18 cellular contexts compared by ENCODE assay signal in genomic region chr4:181752516-181752915, GRCh38.
DNase-seq lines count a peak whose midpoint lies in the region; ATAC-seq and TF ChIP-seq lines count a peak whose summit lies in the region.
"Had no signal": no experiment of that assay in that cellular context is flagged by ENCODE, and none has a peak within 500 bp of the region (broad histone marks: within the 10 kb centered on the region; RNA-seq: fewer than 3 reads in every experiment).

No MANE protein-coding gene starts in this region.

- no peaks in the 10 kb centered on the region for H3K9me3 Mint-ChIP-seq in progenitor cell of endocrine pancreas (ENCODE audit: low read depth)

- H4K20me1 ChIP-seq in KMS-11 (ENCODE audit: insufficient read depth): no peaks in the 10 kb centered on the region
- H4K20me1 ChIP-seq: BLaER1 treated with 17β-estradiol and CSF1 and Interleukin-3, amounts not matched to agents 10 nM and 100 nM had no signal

- H3K4me3 ChIP-seq in KMS-11 (IDR thresholded peaks at IDR 0.05; ENCODE audit: insufficient read depth, low read depth, low read length): no peak overlapping the region
- peak overlapping the region; percentile 16 for H3K4me3 ChIP-seq in adipocyte (ENCODE audit: low read length)
- H3K4me3 ChIP-seq in breast epithelium: no peak overlapping the region
- H3K4me3 ChIP-seq: BLaER1 treated with 17β-estradiol and CSF1 and Interleukin-3, amounts not matched to agents 10 nM and 100 nM; GM12878; SJCRH30 had no signal

- peak overlapping the region; percentile 4; the same call in 1 of the 2 replicates for H2AFZ ChIP-seq in KMS-11 (ENCODE audit: low read depth)

- no peak overlapping the region; the same call in 1 of the 2 replicates for H3K4me2 ChIP-seq in KMS-11
- H3K4me2 ChIP-seq: BLaER1 treated with 17β-estradiol and CSF1 and Interleukin-3, amounts not matched to agents 10 nM and 100 nM had no signal

- no peak for DNase-seq in adipocyte (ENCODE audit: low read depth)
- DNase-seq in fibroblast of peridontal ligament (ENCODE audit: extremely low read depth): peak; percentile 16
- DNase-seq in progenitor cell of endocrine pancreas (ENCODE audit: low spot score, unreplicated experiment): no peak
- no peak for DNase-seq in activated naive CD4-positive, alpha-beta T cell (lab: John Stamatoyannopoulos, UW)
- DNase-seq in breast epithelium (ENCODE audit: low spot score in 2 of 2): no peak
- no peak for DNase-seq in DMS53 treated with DMSO at 0.1 percent for 48 hours (lab: John Stamatoyannopoulos, UW; ENCODE audit: unreplicated experiment)
- DNase-seq: CD8-positive, alpha-beta memory T cell; GDM1; NCI-H1105; NCI-H1694 treated with DMSO at 0.1 percent for 48 hours; NCI-H2107; NCI-H2227 treated with DMSO at 0.1 percent for 48 hours; NCI-H524 treated with DMSO at 0.1 percent for 48 hours; SJCRH30 had no signal

- H3K36me3 ChIP-seq in KMS-11 (ENCODE audit: insufficient read depth) (no peaks in the 10 kb centered on the region), adipocyte (ENCODE audit: control insufficient read depth, insufficient read depth, low read length, severe bottlenecking) (no peaks in the 10 kb centered on the region), breast epithelium (no peaks in the 10 kb centered on the region)
- H3K36me3 ChIP-seq: BLaER1 treated with 17β-estradiol and CSF1 and Interleukin-3, amounts not matched to agents 10 nM and 100 nM; SJCRH30 had no signal

- H3K4me1 Mint-ChIP-seq in progenitor cell of endocrine pancreas (ENCODE audit: low read depth): no peaks in the 10 kb centered on the region
- H3K4me1 Mint-ChIP-seq: CD8-positive, alpha-beta memory T cell had no signal

- ATAC-seq in HG02840 (IDR thresholded peaks at IDR 0.05; ENCODE audit: low FRiP score, unreplicated experiment): no peak
- ATAC-seq: GM12878 had no signal

- H3K27me3 ChIP-seq in KMS-11 (ENCODE audit: insufficient read depth, low read depth) (no peaks in the 10 kb centered on the region), adipocyte (replicated peaks; ENCODE audit: control insufficient read depth, insufficient read depth, low read length) (no peaks in the 10 kb centered on the region), breast epithelium (no peaks in the 10 kb centered on the region)
- H3K27me3 ChIP-seq: SJCRH30 had no signal

- no peaks in the 10 kb centered on the region for H3K27me3 Mint-ChIP-seq in progenitor cell of endocrine pancreas
- H3K27me3 Mint-ChIP-seq: CD8-positive, alpha-beta memory T cell had no signal

- peak overlapping the region; percentile 39 for H3K27ac Mint-ChIP-seq in progenitor cell of endocrine pancreas
- H3K27ac Mint-ChIP-seq: CD8-positive, alpha-beta memory T cell had no signal

- H3K27ac ChIP-seq in KMS-11 (no peak overlapping the region), breast epithelium (no peak overlapping the region)
- H3K27ac ChIP-seq: BLaER1 treated with 17β-estradiol and CSF1 and Interleukin-3, amounts not matched to agents 10 nM and 100 nM; SJCRH30 had no signal

- H3K4me1 ChIP-seq in KMS-11 (ENCODE audit: low read depth, poor library complexity, severe bottlenecking): no peaks in the 10 kb centered on the region
- no peaks in the 10 kb centered on the region for H3K4me1 ChIP-seq in adipocyte (ENCODE audit: control insufficient read depth, insufficient read depth, low read length)
- no peaks in the 10 kb centered on the region for H3K4me1 ChIP-seq in breast epithelium
- H3K4me1 ChIP-seq: SJCRH30 had no signal

- no peak overlapping the region for H3K4me3 Mint-ChIP-seq in progenitor cell of endocrine pancreas (ENCODE audit: low read depth)
- H3K4me3 Mint-ChIP-seq: CD8-positive, alpha-beta memory T cell had no signal

- TF ChIP-seq CTCF in KMS-11 (conservative IDR thresholded peaks at IDR 0.05; ENCODE audit: low read depth, low read length) (no peak), progenitor cell of endocrine pancreas (IDR thresholded peaks at IDR 0.05; ENCODE audit: unreplicated experiment) (no peak), breast epithelium (IDR thresholded peaks at IDR 0.05) (no peak)

- TF ChIP-seq POLR2A in breast epithelium (IDR thresholded peaks at IDR 0.05): no peak

- H3K9me3 ChIP-seq in adipocyte (ENCODE audit: control insufficient read depth, low read length) (no peaks in the 10 kb centered on the region), breast epithelium (no peaks in the 10 kb centered on the region)
- H3K9me3 ChIP-seq: BLaER1 treated with 17β-estradiol and CSF1 and Interleukin-3, amounts not matched to agents 10 nM and 100 nM; SJCRH30 had no signal

- H3K79me2 ChIP-seq in KMS-11 (ENCODE audit: insufficient read depth, low read depth): no peaks in the 10 kb centered on the region

- no peaks in the 10 kb centered on the region for H3K36me3 Mint-ChIP-seq in progenitor cell of endocrine pancreas (ENCODE audit: insufficient read depth)
- H3K36me3 Mint-ChIP-seq: CD8-positive, alpha-beta memory T cell had no signal

- H3K9ac ChIP-seq in KMS-11: no peak overlapping the region
- peak overlapping the region; percentile 11 for H3K9ac ChIP-seq in adipocyte (ENCODE audit: low read length)
- H3K9ac ChIP-seq: BLaER1 treated with 17β-estradiol and CSF1 and Interleukin-3, amounts not matched to agents 10 nM and 100 nM had no signal

- intact Hi-C loops in breast epithelium (cut with DNase I; ENCODE audit: low total_unique reads): no loop called here
